31 cellular contexts compared by ENCODE assay signal in genomic region chr11:129720156-129720555, GRCh38.
"Had no signal": no experiment of that assay in that cellular context is flagged by ENCODE, and none has a peak within 500 bp of the region (broad histone marks: within the 10 kb centered on the region; RNA-seq: fewer than 3 reads in every experiment).

No MANE protein-coding gene starts in this region.

- H3K4me3 ChIP-seq: colonic mucosa, dorsolateral prefrontal cortex, gastroesophageal sphincter, hepatocyte, neural progenitor cell, right atrium auricular region, transverse colon had no signal

- DNase-seq: activated CD4-positive, alpha-beta T cell treated with anti-CD3 and anti-CD28 coated beads for 48 hours; activated CD4-positive, alpha-beta T cell treated with anti-CD3 and anti-CD28 coated beads, Interleukin-2, amount 50 U/mL, for 48 hours; activated effector memory CD4-positive, alpha-beta T cell treated with Interleukin-2 at 50 U/mL for 16 hours; activated naive CD4-positive, alpha-beta T cell treated with Interleukin-2 at 50 U/mL for 16 hours; anterior cingulate cortex; cerebellar nuclear complex; colonic mucosa; dorsolateral prefrontal cortex; effector memory CD4-positive, alpha-beta T cell; erythroblast; left cardiac atrium; natural killer cell; occipital lobe; stimulated activated CD4-positive, alpha-beta T cell treated with anti-CD3 and anti-CD28 coated beads, Interleukin-15, amount 100 ng/mL, for 24 hours; stimulated activated CD4-positive, alpha-beta T cell treated with anti-CD3 and anti-CD28 coated beads, Interleukin-2, amount 100 ng/mL, for 24 hours; stimulated activated naive CD4-positive, alpha-beta T cell; T-helper 17 cell; T1000; transverse colon; WERI-Rb-1 had no signal

- H3K27ac ChIP-seq: colonic mucosa, dorsolateral prefrontal cortex, gastroesophageal sphincter, hepatocyte, neural progenitor cell, parathyroid adenoma, right atrium auricular region, transverse colon, WERI-Rb-1 had no signal

- ATAC-seq: activated CD4-positive, CD25-positive, alpha-beta regulatory T cell treated with anti-CD3 and anti-CD28 coated beads, Interleukin-2, amount 50 U/mL, for 24 hours; gastroesophageal sphincter; left cardiac atrium; natural killer cell; T-helper 17 cell had no signal

- H3K36me3 Mint-ChIP-seq: activated naive CD8-positive, alpha-beta T cell; memory B cell; natural killer cell; neural progenitor cell had no signal

- H3K9me3 ChIP-seq: colonic mucosa, gastroesophageal sphincter, right atrium auricular region, transverse colon had no signal

- H3K27me3 ChIP-seq: colonic mucosa, hepatocyte, neural progenitor cell, right atrium auricular region, transverse colon had no signal

- H3K4me1 ChIP-seq: colonic mucosa, gastroesophageal sphincter, parathyroid adenoma, right atrium auricular region, transverse colon had no signal

- H3K79me2 ChIP-seq: hepatocyte, parathyroid adenoma had no signal

- H3K36me3 ChIP-seq: colonic mucosa, gastroesophageal sphincter, neural progenitor cell, right atrium auricular region, transverse colon, WERI-Rb-1 had no signal

- H3K9me3 Mint-ChIP-seq: natural killer cell had no signal

- FAIRE-seq: bronchial epithelial cell, keratinocyte, urothelium cell line had no signal

- H3K4me3 Mint-ChIP-seq: activated naive CD8-positive, alpha-beta T cell; memory B cell; natural killer cell; neural progenitor cell; T-helper 17 cell had no signal

- H3K4me2 ChIP-seq: hepatocyte, neural progenitor cell had no signal

- H3K9ac ChIP-seq: neural progenitor cell, parathyroid adenoma had no signal

- H2AFZ ChIP-seq: hepatocyte, neural progenitor cell, parathyroid adenoma had no signal

- H3K27me3 Mint-ChIP-seq: activated naive CD8-positive, alpha-beta T cell; memory B cell; T-helper 17 cell had no signal

- H3K27ac Mint-ChIP-seq: activated naive CD8-positive, alpha-beta T cell; memory B cell; natural killer cell; neural progenitor cell; T-helper 17 cell had no signal

- H3K4me1 Mint-ChIP-seq: memory B cell, natural killer cell, neural progenitor cell had no signal
